ENCODE assay signal across 31 cellular contexts in the genomic region with DNA sequence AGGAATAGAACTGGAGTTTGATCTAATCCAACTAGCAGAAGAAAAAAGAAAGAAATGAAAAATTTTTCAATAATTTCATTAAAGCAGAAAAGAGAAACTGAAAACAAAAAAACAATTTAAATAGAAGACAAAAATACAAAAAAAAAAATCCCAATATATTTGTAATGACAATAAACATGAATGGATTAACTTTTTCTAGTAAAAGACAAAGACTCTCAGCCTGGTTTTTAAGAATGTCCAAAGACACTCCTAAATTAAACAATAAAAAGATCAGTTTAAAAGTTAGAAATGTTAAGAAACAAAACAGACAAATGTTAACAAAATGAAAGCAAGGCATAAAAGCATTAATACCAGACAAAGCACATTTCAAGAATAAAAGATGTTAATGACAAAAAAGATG.
"Had no signal": no experiment of that assay in that cellular context is flagged by ENCODE, and none has a peak within 500 bp of the region (broad histone marks: within the 10 kb centered on the region; RNA-seq: fewer than 3 reads in every experiment).

No MANE protein-coding gene starts in this region.

- H3K27me3 ChIP-seq: colonic mucosa, right atrium auricular region, suprapubic skin, tibial artery, upper lobe of right lung had no signal

- H2AFZ ChIP-seq: parathyroid adenoma had no signal

- H3K4me1 ChIP-seq: colonic mucosa, psoas muscle, right atrium auricular region, upper lobe of right lung had no signal

- ATAC-seq: naive thymus-derived CD8-positive, alpha-beta T cell; psoas muscle; stimulated activated naive B cell treated with anti-CD40 and anti-IgM and Interleukin-4, amounts not matched to agents 10 μg/mL and 1 μg/mL and 100 μg/mL, for 72 hours; upper lobe of right lung had no signal

- H3K79me2 ChIP-seq: parathyroid adenoma had no signal

- H3K27ac Mint-ChIP-seq: activated CD4-positive, alpha-beta memory T cell treated with anti-CD3 and anti-CD28 coated beads for 36 hours; activated CD4-positive, alpha-beta T cell treated with anti-CD3 and anti-CD28 coated beads, Interleukin-2, amount 10 ng/mL, durations not matched to agents 24 days and 14 days; activated naive CD4-positive, alpha-beta T cell treated with anti-CD3 and anti-CD28 coated beads, Interleukin-2, amount 10 ng/mL, durations not matched to agents 7 days and 5 days; activated naive CD8-positive, alpha-beta T cell treated with anti-CD3 and anti-CD28 coated beads, Interleukin-2, amount 10 ng/mL, durations not matched to agents 7 days and 5 days; activated T-cell treated with anti-CD3 and anti-CD28 coated beads, Interleukin-2, amount 50 U/mL, for 24 hours; naive thymus-derived CD8-positive, alpha-beta T cell; stimulated activated naive B cell treated with anti-CD40 and anti-IgM and Interleukin-4, amounts not matched to agents 10 μg/mL and 1 μg/mL and 100 μg/mL, for 72 hours; T-helper 2 cell treated with Interferon-gamma antibody and Interleukin-4, amounts not matched to agents 5 μg/mL and 100 μg/mL, for 36 hours had no signal

- H3K9me3 ChIP-seq: colonic mucosa, tibial artery, upper lobe of right lung had no signal

- H3K36me3 Mint-ChIP-seq: activated CD4-positive, alpha-beta memory T cell treated with anti-CD3 and anti-CD28 coated beads for 36 hours; activated naive CD4-positive, alpha-beta T cell treated with anti-CD3 and anti-CD28 coated beads, Interleukin-2, amount 10 ng/mL, durations not matched to agents 7 days and 5 days; activated naive CD8-positive, alpha-beta T cell treated with anti-CD3 and anti-CD28 coated beads, Interleukin-2, amount 10 ng/mL, durations not matched to agents 7 days and 5 days; stimulated activated naive B cell treated with anti-CD40 and anti-IgM and Interleukin-4, amounts not matched to agents 10 μg/mL and 1 μg/mL and 100 μg/mL, for 72 hours had no signal

- DNase-seq: activated CD4-positive, alpha-beta memory T cell treated with anti-CD3 and anti-CD28 coated beads for 36 hours; activated CD4-positive, alpha-beta T cell treated with anti-CD3 and anti-CD28 coated beads, Interleukin-2, amount 10 ng/mL, durations not matched to agents 24 days and 14 days; activated CD4-positive, CD25-positive, alpha-beta regulatory T cell treated with anti-CD3 and anti-CD28 coated beads, Interleukin-2, amount 50 U/mL, for 72 hours; activated CD8-positive, alpha-beta memory T cell treated with anti-CD3 and anti-CD28 coated beads, Interleukin-2, amount 50 U/mL, for 4 hours; activated gamma-delta T cell; activated naive CD4-positive, alpha-beta T cell treated with anti-CD3 and anti-CD28 coated beads, Interleukin-2, amount 10 ng/mL, durations not matched to agents 7 days and 5 days; activated naive CD8-positive, alpha-beta T cell treated with anti-CD3 and anti-CD28 coated beads, Interleukin-2, amount 10 ng/mL, durations not matched to agents 7 days and 5 days; activated T-cell treated with anti-CD3 and anti-CD28 coated beads, Interleukin-2, amount 50 U/mL, for 24 hours; amniotic stem cell; colonic mucosa; effector CD8-positive, alpha-beta T cell; erythroblast; head of caudate nucleus; hippocampal formation; left cardiac atrium; naive thymus-derived CD8-positive, alpha-beta T cell; nucleus accumbens; psoas muscle; stimulated activated CD4-positive, alpha-beta T cell treated with anti-CD3 and anti-CD28 coated beads, Interleukin-15, amount 100 ng/mL, for 24 hours; stimulated activated CD4-positive, alpha-beta T cell treated with anti-CD3 and anti-CD28 coated beads, Interleukin-2, amount 100 ng/mL, for 24 hours; stimulated activated naive B cell treated with anti-CD40 and anti-IgM and Interleukin-4, amounts not matched to agents 10 μg/mL and 1 μg/mL and 100 μg/mL, for 72 hours; T-helper 1 cell; tibial artery; upper lobe of right lung had no signal

- H3K27ac ChIP-seq: colonic mucosa, parathyroid adenoma, psoas muscle, right atrium auricular region, suprapubic skin, upper lobe of right lung had no signal

- H3K4me3 Mint-ChIP-seq: activated CD4-positive, alpha-beta memory T cell treated with anti-CD3 and anti-CD28 coated beads for 36 hours; activated CD4-positive, alpha-beta T cell treated with anti-CD3 and anti-CD28 coated beads, Interleukin-2, amount 10 ng/mL, durations not matched to agents 24 days and 14 days; activated naive CD4-positive, alpha-beta T cell treated with anti-CD3 and anti-CD28 coated beads, Interleukin-2, amount 10 ng/mL, durations not matched to agents 7 days and 5 days; activated naive CD8-positive, alpha-beta T cell treated with anti-CD3 and anti-CD28 coated beads, Interleukin-2, amount 10 ng/mL, durations not matched to agents 7 days and 5 days; activated T-cell treated with anti-CD3 and anti-CD28 coated beads, Interleukin-2, amount 50 U/mL, for 24 hours; naive thymus-derived CD8-positive, alpha-beta T cell; neural crest cell; stimulated activated naive B cell treated with anti-CD40 and anti-IgM and Interleukin-4, amounts not matched to agents 10 μg/mL and 1 μg/mL and 100 μg/mL, for 72 hours; T-helper 2 cell treated with Interferon-gamma antibody and Interleukin-4, amounts not matched to agents 5 μg/mL and 100 μg/mL, for 36 hours had no signal

- H3K4me1 Mint-ChIP-seq: activated CD4-positive, alpha-beta T cell treated with anti-CD3 and anti-CD28 coated beads, Interleukin-2, amount 10 ng/mL, durations not matched to agents 24 days and 14 days; activated naive CD4-positive, alpha-beta T cell treated with anti-CD3 and anti-CD28 coated beads, Interleukin-2, amount 10 ng/mL, durations not matched to agents 7 days and 5 days; activated naive CD8-positive, alpha-beta T cell treated with anti-CD3 and anti-CD28 coated beads, Interleukin-2, amount 10 ng/mL, durations not matched to agents 7 days and 5 days; naive thymus-derived CD8-positive, alpha-beta T cell; stimulated activated naive B cell treated with anti-CD40 and anti-IgM and Interleukin-4, amounts not matched to agents 10 μg/mL and 1 μg/mL and 100 μg/mL, for 72 hours had no signal

- H3K36me3 ChIP-seq: colonic mucosa, right atrium auricular region, suprapubic skin, tibial artery, upper lobe of right lung had no signal

- H3K9me3 Mint-ChIP-seq: activated naive CD4-positive, alpha-beta T cell treated with anti-CD3 and anti-CD28 coated beads, Interleukin-2, amount 10 ng/mL, durations not matched to agents 7 days and 5 days; activated naive CD8-positive, alpha-beta T cell treated with anti-CD3 and anti-CD28 coated beads, Interleukin-2, amount 10 ng/mL, durations not matched to agents 7 days and 5 days had no signal

- FAIRE-seq: bronchial epithelial cell, keratinocyte had no signal

- H3K27me3 Mint-ChIP-seq: stimulated activated naive B cell treated with anti-CD40 and anti-IgM and Interleukin-4, amounts not matched to agents 10 μg/mL and 1 μg/mL and 100 μg/mL, for 72 hours had no signal

- H3K4me3 ChIP-seq: colonic mucosa, psoas muscle, right atrium auricular region, suprapubic skin, tibial artery, upper lobe of right lung had no signal
